Comparison of ENCODE assay signal across 10 cellular contexts in genomic region chr11:134949121-134949591, GRCh38.
DNase-seq lines count a peak whose midpoint lies in the region; ATAC-seq and TF ChIP-seq lines count a peak whose summit lies in the region.
"Had no signal": no experiment of that assay in that cellular context is flagged by ENCODE, and none has a peak within 500 bp of the region (broad histone marks: within the 10 kb centered on the region; RNA-seq: fewer than 3 reads in every experiment).

No MANE protein-coding gene starts in this region.

- TF ChIP-seq CTCF in HCT116 (IDR thresholded peaks at IDR 0.05 in 2 of 3, conservative IDR thresholded peaks at IDR 0.05 in 1 of 3; ENCODE audit: borderline replicate concordance in 1 of 3, insufficient read depth in 1 of 3, low read depth in 2 of 3, low read length in 2 of 3): no peak

- no peaks in the 10 kb centered on the region for H4K20me1 ChIP-seq in HCT116 (ENCODE audit: insufficient read depth)

- no peak overlapping the region for H3K27ac Mint-ChIP-seq in T-helper 17 cell
- H3K27ac Mint-ChIP-seq: activated naive CD8-positive, alpha-beta T cell treated with anti-CD3 and anti-CD28 coated beads, Interleukin-2, amount 10 ng/mL, durations not matched to agents 7 days and 5 days had no signal

- no peaks in the 10 kb centered on the region for H3K36me3 ChIP-seq in HCT116 (ENCODE audit: control insufficient read depth in 1 of 2, insufficient read depth in 2 of 2, low read length in 2 of 2)

- peak; percentile 69 for ATAC-seq in HCT116
- ATAC-seq in left cardiac atrium: peak; percentile 67 to 72
- no peak for ATAC-seq in HG03196 (IDR thresholded peaks at IDR 0.05; ENCODE audit: unreplicated experiment)
- ATAC-seq in T-helper 17 cell: no peak
- no peak for ATAC-seq in HG02840 (IDR thresholded peaks at IDR 0.05; ENCODE audit: low FRiP score, unreplicated experiment)

- no peak overlapping the region for H3K9ac ChIP-seq in HCT116 (ENCODE audit: low read length)

- POLR2A ChIA-PET in HCT116 (lab: Charles Lee): no interaction called here

- RAD21 ChIA-PET in HCT116 (lab: Charles Lee; ENCODE audit: low non-redundant PET in 1 of 2, low total read pairs in 2 of 2, uncharacterized antibody in 2 of 2, unreplicated experiment in 2 of 2): no interaction called here

- H3K9me2 ChIP-seq in HCT116 (ENCODE audit: insufficient read depth): no peaks in the 10 kb centered on the region

- no peaks in the 10 kb centered on the region for H3K27me3 ChIP-seq in HCT116 (ENCODE audit: insufficient read depth, low read length)

- CTCF ChIA-PET in HCT116 (lab: Charles Lee): no interaction called here

- no peak overlapping the region for H2AFZ ChIP-seq in HCT116 (ENCODE audit: low read depth, low read length, poor library complexity, severe bottlenecking)

- DNase-seq in HCT116 (ENCODE audit: low read depth, low spot score) (peak; percentile 45), astrocyte of the hippocampus (ENCODE audit: low read depth, low spot score) (peak; percentile 77), left cardiac atrium (peak; percentile 69), stromal cell of bone marrow (ENCODE audit: low read depth) (peak; percentile 75), T-helper 17 cell (no peak)
- DNase-seq: activated CD4-positive, alpha-beta T cell treated with anti-CD3 and anti-CD28 coated beads, Interleukin-2, amount 50 U/mL, for 4 hours; activated naive CD8-positive, alpha-beta T cell treated with anti-CD3 and anti-CD28 coated beads, Interleukin-2, amount 10 ng/mL, durations not matched to agents 7 days and 5 days; SHP77 had no signal

- peak overlapping the region; percentile 49 for H3K4me2 ChIP-seq in HCT116 (ENCODE audit: low read length)

- TF ChIP-seq POLR2A in HCT116 (IDR thresholded peaks at IDR 0.05; ENCODE audit: borderline replicate concordance, extremely low read depth, insufficient read depth, insufficient read length): no peak

- no peak overlapping the region for H3K27ac ChIP-seq in HCT116 (ENCODE audit: low read depth, low read length)

- no peak overlapping the region for H3K4me3 Mint-ChIP-seq in T-helper 17 cell
- H3K4me3 Mint-ChIP-seq: activated naive CD8-positive, alpha-beta T cell treated with anti-CD3 and anti-CD28 coated beads, Interleukin-2, amount 10 ng/mL, durations not matched to agents 7 days and 5 days had no signal

- peak overlapping the region in 1 of 2 experiments; percentile 9; a peak in 1 of 4 replicates for H3K4me3 ChIP-seq in HCT116 (replicated peaks in 1 of 2; ENCODE audit: low read depth in 1 of 2, low read length in 2 of 2)

- no TSS peak for BruUV-seq in HCT116 (replicated peaks; lab: Mats Ljungman, UMichigan)

- TF ChIP-seq RAD21 in HCT116 (IDR thresholded peaks at IDR 0.05; ENCODE audit: low read depth): no peak

- H3K4me1 ChIP-seq in HCT116 (ENCODE audit: control insufficient read depth in 1 of 2, insufficient read depth in 2 of 2, low read length in 2 of 2): peaks cover 16 to 38% of the 10 kb centered on the region in 2 experiments

- no peaks in the 10 kb centered on the region for H3K36me3 Mint-ChIP-seq in T-helper 17 cell (ENCODE audit: low read depth)
- H3K36me3 Mint-ChIP-seq: activated naive CD8-positive, alpha-beta T cell treated with anti-CD3 and anti-CD28 coated beads, Interleukin-2, amount 10 ng/mL, durations not matched to agents 7 days and 5 days had no signal

- intact Hi-C loops in HCT116 (cut with micrococcal nuclease) (no loop called here), left cardiac atrium (cut with DNase I) (no loop called here)

- H3K9me3 ChIP-seq in HCT116 (ENCODE audit: control insufficient read depth in 1 of 2, insufficient read depth in 1 of 2, low read depth in 1 of 2, low read length in 2 of 2): no peaks in the 10 kb centered on the region
- no peaks in the 10 kb centered on the region for H3K9me3 ChIP-seq in T-helper 17 cell (ENCODE audit: control insufficient read depth, low read length, poor library complexity, severe bottlenecking)

- no peaks in the 10 kb centered on the region for H3K79me2 ChIP-seq in HCT116 (ENCODE audit: insufficient read depth, low read length)

- H3K4me1 Mint-ChIP-seq in T-helper 17 cell: no peaks in the 10 kb centered on the region
- H3K4me1 Mint-ChIP-seq: activated naive CD8-positive, alpha-beta T cell treated with anti-CD3 and anti-CD28 coated beads, Interleukin-2, amount 10 ng/mL, durations not matched to agents 7 days and 5 days had no signal

- H3K27me3 Mint-ChIP-seq in T-helper 17 cell: peaks cover 45% of the 10 kb centered on the region

TF ChIP-seq in HCT116, 20 proteins besides CTCF, POLR2A, EP300 and RAD21:
- no peak for TF ChIP-seq ZFX (IDR thresholded peaks at IDR 0.05)
- TF ChIP-seq TCF7L2 (IDR thresholded peaks at IDR 0.05; ENCODE audit: borderline replicate concordance, extremely low read depth, insufficient read depth, insufficient read length): no peak
- peak; percentile 55 for TF ChIP-seq JUND (IDR thresholded peaks at IDR 0.05)
- peak; percentile 49; the same call in 1 of the 2 replicates for TF ChIP-seq MAX (IDR thresholded peaks at IDR 0.05)
- no peak for TF ChIP-seq ZBTB33 (IDR thresholded peaks at IDR 0.05; ENCODE audit: extremely low read depth, insufficient replicate concordance, low read length)
- TF ChIP-seq SP1 (IDR thresholded peaks at IDR 0.05; ENCODE audit: low read depth): peak; percentile 56
- TF ChIP-seq FOSL1 (IDR thresholded peaks at IDR 0.05; ENCODE audit: low read depth): peak; percentile 79
- no peak for TF ChIP-seq ATF3 (IDR thresholded peaks at IDR 0.05)
- peak; percentile 76 for TF ChIP-seq SRF (IDR thresholded peaks at IDR 0.05; ENCODE audit: low read depth)
- no peak for TF ChIP-seq EZH2 (IDR thresholded peaks at IDR 0.05)
- TF ChIP-seq CEBPB (IDR thresholded peaks at IDR 0.05; ENCODE audit: low read depth): no peak
- TF ChIP-seq CBX3 (IDR thresholded peaks at IDR 0.05; ENCODE audit: low read depth): 0 out of 2 replicates have a peak, but pooled peaks have one; percentile 38
- no peak for TF ChIP-seq EZH2phosphoT487 (IDR thresholded peaks at IDR 0.05; ENCODE audit: borderline replicate concordance)
TF ChIP-seq in HCT116: peak in this region for 6.

Comparison
In these comparisons a context has a peak if more than half of its experiments do, and no peak if none do; other contexts are left out.
1. ATAC-seq: peak in HCT116 (single experiment) and left cardiac atrium (2 of 2); none in HG03196 (single experiment), T-helper 17 cell (single experiment) and HG02840 (single experiment).
2. DNase-seq: peak in HCT116 (single experiment), astrocyte of the hippocampus (single experiment), left cardiac atrium (single experiment) and stromal cell of bone marrow (single experiment); none in T-helper 17 cell (0 of 3).